In the genomic region with DNA sequence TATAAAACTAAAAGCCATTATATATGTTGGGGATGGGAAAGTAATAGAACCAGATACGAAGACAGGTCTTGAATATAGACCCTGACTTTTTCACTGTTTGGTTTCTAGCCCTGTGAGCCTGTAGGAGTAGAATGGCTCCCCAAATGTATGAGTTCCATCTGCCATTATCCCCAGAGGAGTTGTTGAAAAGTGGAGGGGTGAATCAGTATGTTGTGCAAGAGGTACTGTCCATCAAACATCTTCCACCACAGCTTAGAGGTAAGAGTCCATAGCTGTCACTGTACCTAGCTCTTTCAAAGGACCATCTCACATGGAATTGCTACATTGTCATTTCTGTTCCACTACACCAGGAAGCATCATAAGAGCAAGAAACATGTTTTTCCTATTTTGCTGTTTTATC, we compare ENCODE assay signal across 8 cellular contexts. TPM values are rescaled to one million over a fixed set of nuclear protein-coding genes. Genes with fewer than 3 reads are reported as not detected.
DNase-seq lines count a peak whose midpoint lies in the region; ATAC-seq and TF ChIP-seq lines count a peak whose summit lies in the region.

No MANE protein-coding gene starts in this region.

- peak overlapping the region; percentile 91 for H3K4me3 Mint-ChIP-seq in activated CD8-positive, alpha-beta memory T cell treated with anti-CD3 and anti-CD28 coated beads, Interleukin-2, amount 10 ng/mL, durations not matched to agents 7 days and 5 days
- H3K4me3 Mint-ChIP-seq in stimulated activated effector memory CD8-positive, alpha-beta T cell treated with anti-CD3 and anti-CD28 coated beads, Interleukin-12 subunit alpha, Interleukin-12 subunit beta, amount 100 ng/mL, for 72 hours = peak overlapping the region; percentile 88

- no peak for ATAC-seq in activated CD8-positive, alpha-beta memory T cell treated with anti-CD3 and anti-CD28 coated beads, Interleukin-2, amount 10 ng/mL, durations not matched to agents 7 days and 5 days
- no peak for ATAC-seq in stimulated activated effector memory CD8-positive, alpha-beta T cell treated with anti-CD3 and anti-CD28 coated beads, Interleukin-12 subunit alpha, Interleukin-12 subunit beta, amount 100 ng/mL, for 72 hours
- ATAC-seq in GM18517 (IDR thresholded peaks at IDR 0.05; ENCODE audit: unreplicated experiment) (no peak), HG02642 (IDR thresholded peaks at IDR 0.05; ENCODE audit: poor library complexity, unreplicated experiment) (no peak)

- CTCF ChIA-PET in activated CD8-positive, alpha-beta memory T cell treated with anti-CD3 and anti-CD28 coated beads, Interleukin-2, amount 10 ng/mL, durations not matched to agents 7 days and 5 days (lab: Charles Lee) = interaction anchor here (1.0 to 2.0 kb wide), 11 partner anchors 10 to 76 kb away, joined by 3 to 12 read pairs (median 5); a partner anchor contains a TSS

- DNase-seq in activated CD8-positive, alpha-beta memory T cell treated with anti-CD3 and anti-CD28 coated beads, Interleukin-2, amount 10 ng/mL, durations not matched to agents 7 days and 5 days = no peak
- no peak for DNase-seq in activated CD8-positive, alpha-beta memory T cell treated with anti-CD3 and anti-CD28 coated beads, Interleukin-2, amount 50 U/mL, for 48 hours
- DNase-seq in esophagus squamous epithelium (lab: John Stamatoyannopoulos, UW) (no peak), cerebellum (ENCODE audit: low spot score) (no peak)
- no peak for DNase-seq in stimulated activated effector memory CD8-positive, alpha-beta T cell treated with anti-CD3 and anti-CD28 coated beads, Interleukin-12 subunit alpha, Interleukin-12 subunit beta, amount 100 ng/mL, for 72 hours (ENCODE audit: low spot score in 2 of 2)

- 72 to 74% methylated on average over 1 of the region's 1 CpG for WGBS in esophagus squamous epithelium, 2 donors

- H3K27me3 Mint-ChIP-seq in activated CD8-positive, alpha-beta memory T cell treated with anti-CD3 and anti-CD28 coated beads, Interleukin-2, amount 10 ng/mL, durations not matched to agents 7 days and 5 days = no peaks in the 10 kb centered on the region

- H3K27ac ChIP-seq in esophagus squamous epithelium = peak overlapping the region in 1 of 4 donors; percentile 99

- TF ChIP-seq CTCF in esophagus squamous epithelium (IDR thresholded peaks at IDR 0.05) = no peak

- no peaks in the 10 kb centered on the region for H3K27me3 ChIP-seq in esophagus squamous epithelium

- intact Hi-C loops in esophagus squamous epithelium (cut with DNase I) = no loop called here

- peak overlapping the region in 3 of 4 donors; percentile 73 to 78 (median 77) for H3K4me3 ChIP-seq in esophagus squamous epithelium

- H3K4me1 Mint-ChIP-seq in activated CD8-positive, alpha-beta memory T cell treated with anti-CD3 and anti-CD28 coated beads, Interleukin-2, amount 10 ng/mL, durations not matched to agents 7 days and 5 days = peaks cover 43% of the 10 kb centered on the region
- H3K4me1 Mint-ChIP-seq in stimulated activated effector memory CD8-positive, alpha-beta T cell treated with anti-CD3 and anti-CD28 coated beads, Interleukin-12 subunit alpha, Interleukin-12 subunit beta, amount 100 ng/mL, for 72 hours = peaks cover 27% of the 10 kb centered on the region

- peaks cover 0 to 64% (median 0%) of the 10 kb centered on the region in 3 donors for H3K36me3 ChIP-seq in esophagus squamous epithelium

- no peaks in the 10 kb centered on the region for H3K9me3 Mint-ChIP-seq in activated CD8-positive, alpha-beta memory T cell treated with anti-CD3 and anti-CD28 coated beads, Interleukin-2, amount 10 ng/mL, durations not matched to agents 7 days and 5 days (ENCODE audit: low read depth)
- no peaks in the 10 kb centered on the region for H3K9me3 Mint-ChIP-seq in stimulated activated effector memory CD8-positive, alpha-beta T cell treated with anti-CD3 and anti-CD28 coated beads, Interleukin-12 subunit alpha, Interleukin-12 subunit beta, amount 100 ng/mL, for 72 hours

- TF ChIP-seq POLR2A in Raji (IDR thresholded peaks at IDR 0.05; ENCODE audit: insufficient read depth, low read depth, low read length) (peak; percentile 19; the same call in 1 of the 2 replicates), esophagus squamous epithelium (IDR thresholded peaks at IDR 0.05) (no peak)

- H3K36me3 Mint-ChIP-seq in activated CD8-positive, alpha-beta memory T cell treated with anti-CD3 and anti-CD28 coated beads, Interleukin-2, amount 10 ng/mL, durations not matched to agents 7 days and 5 days = peaks cover 49% of the 10 kb centered on the region
- H3K36me3 Mint-ChIP-seq in stimulated activated effector memory CD8-positive, alpha-beta T cell treated with anti-CD3 and anti-CD28 coated beads, Interleukin-12 subunit alpha, Interleukin-12 subunit beta, amount 100 ng/mL, for 72 hours = peaks cover 18% of the 10 kb centered on the region

- H3K4me1 ChIP-seq in esophagus squamous epithelium = peaks cover 12 to 39% (median 31%) of the 10 kb centered on the region in 3 donors

- H3K9me3 ChIP-seq in esophagus squamous epithelium = no peaks in the 10 kb centered on the region

- peak overlapping the region; percentile 94 for H3K27ac Mint-ChIP-seq in activated CD8-positive, alpha-beta memory T cell treated with anti-CD3 and anti-CD28 coated beads, Interleukin-2, amount 10 ng/mL, durations not matched to agents 7 days and 5 days
- H3K27ac Mint-ChIP-seq in stimulated activated effector memory CD8-positive, alpha-beta T cell treated with anti-CD3 and anti-CD28 coated beads, Interleukin-12 subunit alpha, Interleukin-12 subunit beta, amount 100 ng/mL, for 72 hours = peak overlapping the region; percentile 98

RNA-seq across cellular contexts. Expression of a gene that starts 1.1 kb away (rescaled TPM):
- total RNA-seq in activated CD8-positive, alpha-beta memory T cell treated with anti-CD3 and anti-CD28 coated beads, Interleukin-2, amount 10 ng/mL, durations not matched to agents 7 days and 5 days = 100 to 1,000 TPM; 173 to 200 TPM
- 10 to 100 TPM; 25.6 to 73.2 (median 55.9) TPM for total RNA-seq in esophagus squamous epithelium
- total RNA-seq in cerebellum = 22.3 TPM

RNA-seq across cellular contexts. Expression of a gene that starts 1.9 kb away (rescaled TPM):
- total RNA-seq in activated CD8-positive, alpha-beta memory T cell treated with anti-CD3 and anti-CD28 coated beads, Interleukin-2, amount 10 ng/mL, durations not matched to agents 7 days and 5 days = 100 to 1,000 TPM; 191 to 271 TPM
- total RNA-seq in esophagus squamous epithelium (10 to 100 TPM; 36.3 to 95.5 (median 72.6) TPM), cerebellum (22.6 TPM)

RNA-seq across cellular contexts. Expression of a gene that starts 24.5 kb away (rescaled TPM):
- 10 to 100 TPM; 49.2 to 59.1 TPM for total RNA-seq in activated CD8-positive, alpha-beta memory T cell treated with anti-CD3 and anti-CD28 coated beads, Interleukin-2, amount 10 ng/mL, durations not matched to agents 7 days and 5 days
- total RNA-seq in esophagus squamous epithelium = 1 to 10 TPM; 1.2 to 9.1 (median 5.1) TPM
- 10.5 TPM for total RNA-seq in cerebellum

RNA-seq across cellular contexts. Expression of a gene that starts 39.3 kb away (rescaled TPM):
- 1,000 to 10,000 TPM; 5,133 to 5,396 TPM for total RNA-seq in activated CD8-positive, alpha-beta memory T cell treated with anti-CD3 and anti-CD28 coated beads, Interleukin-2, amount 10 ng/mL, durations not matched to agents 7 days and 5 days
- total RNA-seq in esophagus squamous epithelium = 1,000 to 10,000 TPM; 2,526 to 4,151 (median 3,597) TPM
- 1,321 TPM for total RNA-seq in cerebellum

RNA-seq across cellular contexts. Expression of a gene that starts 43.1 kb away (rescaled TPM):
- total RNA-seq in activated CD8-positive, alpha-beta memory T cell treated with anti-CD3 and anti-CD28 coated beads, Interleukin-2, amount 10 ng/mL, durations not matched to agents 7 days and 5 days = 10 to 100 TPM; 49.1 to 53.0 TPM
- total RNA-seq in esophagus squamous epithelium (10 to 100 TPM in 3 of 4 donors, 1 to 10 TPM in 1; 7.7 to 25.6 (median 18.2) TPM), cerebellum (3.1 TPM)
